10 cellular contexts compared by ENCODE assay signal in genomic region chr3:51966016-51966415, GRCh38. TPM values are rescaled to one million over a fixed set of nuclear protein-coding genes. Genes with fewer than 3 reads are reported as not detected.
A peak's percentile ranks its signal among the peaks of the same experiment; 100 is the strongest.
DNase-seq lines count a peak whose midpoint lies in the region; ATAC-seq lines count a peak whose summit lies in the region.
"Had no signal": no experiment of that assay in that cellular context is flagged by ENCODE, and none has a peak within 500 bp of the region (broad histone marks: within the 10 kb centered on the region; RNA-seq: fewer than 3 reads in every experiment).

No MANE protein-coding gene starts in this region.

- peak overlapping the region in 3 of 8 donors; percentile 22 to 52 (median 41) for H3K27ac Mint-ChIP-seq in CD8-positive, alpha-beta memory T cell
- H3K27ac Mint-ChIP-seq in T-helper 17 cell, result peak overlapping the region; percentile 14

- peaks cover 0 to 4% of the 10 kb centered on the region in 2 donors for H3K27me3 Mint-ChIP-seq in CD8-positive, alpha-beta memory T cell
- H3K27me3 Mint-ChIP-seq in T-helper 17 cell, result no peaks in the 10 kb centered on the region

- H3K4me1 ChIP-seq in CD8-positive, alpha-beta memory T cell (ENCODE audit: insufficient read depth, low read length), result peaks cover 16% of the 10 kb centered on the region

- H3K36me3 Mint-ChIP-seq in CD8-positive, alpha-beta memory T cell, result peaks cover 0 to 7% (median 3%) of the 10 kb centered on the region in 3 donors
- peaks cover 5% of the 10 kb centered on the region for H3K36me3 Mint-ChIP-seq in T-helper 17 cell (ENCODE audit: low read depth)

- H3K36me3 ChIP-seq in CD8-positive, alpha-beta memory T cell (ENCODE audit: insufficient read depth, low read length), result no peaks in the 10 kb centered on the region

- H3K27me3 ChIP-seq in CD8-positive, alpha-beta memory T cell (ENCODE audit: insufficient read depth, low read length, poor library complexity, severe bottlenecking), result no peaks in the 10 kb centered on the region

- H3K4me3 ChIP-seq in CD8-positive, alpha-beta memory T cell (ENCODE audit: low read length), result no peak overlapping the region

- CTCF ChIA-PET in CD8-positive, alpha-beta memory T cell (lab: Charles Lee), result interaction anchor here (1.1 to 1.7 kb wide), 3 partner anchors 8 to 24 kb away, joined by 3 to 5 read pairs (median 3); partner anchors contain the start of genes ABHD14B and RRP9

- H3K4me3 Mint-ChIP-seq in CD8-positive, alpha-beta memory T cell, result peak overlapping the region in 6 of 7 donors; percentile 60 to 79 (median 75)
- peak overlapping the region; percentile 83 for H3K4me3 Mint-ChIP-seq in T-helper 17 cell

- ATAC-seq in T-helper 17 cell, result no peak
- no peak for ATAC-seq in HG03565 (IDR thresholded peaks at IDR 0.05; ENCODE audit: unreplicated experiment)

- no peak overlapping the region for H3K27ac ChIP-seq in CD8-positive, alpha-beta memory T cell (ENCODE audit: low read depth, low read length)

- POLR2A ChIA-PET in CD8-positive, alpha-beta memory T cell (lab: Charles Lee), result no interaction called here

- no peaks in the 10 kb centered on the region for H3K9me3 ChIP-seq in CD8-positive, alpha-beta memory T cell (ENCODE audit: low read length)
- H3K9me3 ChIP-seq in T-helper 17 cell (ENCODE audit: control insufficient read depth, low read length, poor library complexity, severe bottlenecking), result no peaks in the 10 kb centered on the region

- DNase-seq in CD8-positive, alpha-beta memory T cell, result no peak
- no peak for DNase-seq in T-helper 17 cell
- peak; percentile 95 for DNase-seq in globus pallidus (ENCODE audit: low spot score)
- DNase-seq in putamen (ENCODE audit: low spot score), result peak; percentile 90
- no peak for DNase-seq in 8988T
- DNase-seq in activated CD8-positive, alpha-beta memory T cell treated with anti-CD3 and anti-CD28 coated beads, Interleukin-2, amount 50 U/mL, for 4 hours, result no peak
- no peak for DNase-seq in stimulated activated CD8-positive, alpha-beta memory T cell treated with anti-CD3 and anti-CD28 coated beads, Interleukin-4, amount 100 ng/mL, for 48 hours
- DNase-seq: activated effector memory CD4-positive, alpha-beta T cell treated with anti-CD3 and anti-CD28 coated beads, Interleukin-2, amount 50 U/mL, for 16 hours; MV-4-11 had no signal

- no peaks in the 10 kb centered on the region for H3K9me3 Mint-ChIP-seq in CD8-positive, alpha-beta memory T cell

- H3K4me1 Mint-ChIP-seq in CD8-positive, alpha-beta memory T cell, result peaks cover 14 to 39% (median 26%) of the 10 kb centered on the region in 3 donors
- H3K4me1 Mint-ChIP-seq in T-helper 17 cell, result peaks cover 24% of the 10 kb centered on the region

RNA-seq across cellular contexts. Expression of gene PCBP4, which starts 1.2 kb away (rescaled TPM):
- 10 to 100 TPM in 1 of 2 experiments, 1 to 10 TPM in 1; 9.7 to 12.5 TPM for total RNA-seq in CD8-positive, alpha-beta memory T cell
- polyA plus RNA-seq in CD8-positive, alpha-beta memory T cell, result 12.5 TPM
- 10 to 100 TPM; 20.2 to 28.7 TPM for total RNA-seq in T-helper 17 cell

RNA-seq across cellular contexts. Expression of gene ABHD14B, which starts 7.8 kb away (rescaled TPM):
- 10 to 100 TPM; 56.1 to 56.7 TPM for total RNA-seq in CD8-positive, alpha-beta memory T cell
- polyA plus RNA-seq in CD8-positive, alpha-beta memory T cell, result 97.2 TPM
- total RNA-seq in T-helper 17 cell, result 10 to 100 TPM; 34.8 to 51.1 TPM

RNA-seq across cellular contexts. Expression of gene ABHD14A, which starts 8.8 kb away (rescaled TPM):
- 10 to 100 TPM; 14.4 to 16.0 TPM for total RNA-seq in CD8-positive, alpha-beta memory T cell
- polyA plus RNA-seq in CD8-positive, alpha-beta memory T cell, result 117 TPM
- total RNA-seq in T-helper 17 cell, result 10 to 100 TPM; 13.9 to 14.6 TPM

RNA-seq across cellular contexts. Expression of gene GPR62, which starts 10.8 kb away (rescaled TPM):
- not detected for total RNA-seq in CD8-positive, alpha-beta memory T cell
- polyA plus RNA-seq in CD8-positive, alpha-beta memory T cell, result not detected
- not detected for total RNA-seq in T-helper 17 cell

RNA-seq across cellular contexts. Expression of gene ACY1, which starts 17.3 kb away (rescaled TPM):
- total RNA-seq in CD8-positive, alpha-beta memory T cell, result 10 to 100 TPM; 46.1 to 49.0 TPM
- 13.8 TPM for polyA plus RNA-seq in CD8-positive, alpha-beta memory T cell
- 1 to 10 TPM; 7.1 to 7.6 TPM for total RNA-seq in T-helper 17 cell

Comparison
In these comparisons a context has a peak if more than half of its experiments do, and no peak if none do; other contexts are left out.
1. DNase-seq: peak in globus pallidus (single experiment) and putamen (single experiment); none in CD8-positive, alpha-beta memory T cell (0 of 5), T-helper 17 cell (0 of 3), 8988T (single experiment), activated CD8-positive, alpha-beta memory T cell treated with anti-CD3 and anti-CD28 coated beads, Interleukin-2, amount 50 U/mL, for 4 hours (single experiment) and stimulated activated CD8-positive, alpha-beta memory T cell treated with anti-CD3 and anti-CD28 coated beads, Interleukin-4, amount 100 ng/mL, for 48 hours (single experiment).